ENCODE assay signal across 20 cellular contexts in the genomic region with DNA sequence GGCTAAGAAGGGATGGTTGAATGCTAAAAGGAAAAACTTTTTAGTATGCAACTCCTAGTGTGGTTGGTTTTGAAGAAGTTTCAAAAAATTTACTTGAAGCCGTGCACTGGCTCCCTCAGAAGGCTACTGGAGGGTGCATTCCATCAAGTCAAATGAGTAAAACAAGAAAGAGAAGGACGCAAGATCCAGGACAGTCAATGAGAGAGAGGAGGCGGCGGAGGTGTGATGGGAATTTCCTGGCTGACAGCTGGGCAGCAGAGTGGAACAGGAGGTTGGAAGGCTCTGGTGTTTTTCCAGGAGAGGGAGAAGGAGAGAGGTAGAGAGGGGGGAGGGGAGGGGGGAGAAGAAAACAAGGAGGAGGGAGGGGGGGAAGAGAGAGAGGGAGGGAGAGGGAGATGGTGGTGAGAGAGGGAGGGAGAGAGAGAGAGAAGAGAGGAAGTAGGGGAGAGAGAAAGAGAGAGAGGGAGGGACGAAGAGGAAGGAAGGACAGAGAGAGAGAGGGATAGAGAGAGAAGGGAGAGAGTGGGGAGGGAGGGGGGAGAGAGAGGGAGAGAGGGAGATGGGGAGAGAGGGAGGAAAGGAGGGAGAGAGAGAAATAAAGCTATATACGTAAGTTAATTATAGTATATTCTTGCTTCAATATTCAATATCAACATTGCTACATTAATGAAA.
DNase-seq lines count a peak whose midpoint lies in the region; ATAC-seq and TF ChIP-seq lines count a peak whose summit lies in the region.
"Had no signal": no experiment of that assay in that cellular context is flagged by ENCODE, and none has a peak within 500 bp of the region (broad histone marks: within the 10 kb centered on the region; RNA-seq: fewer than 3 reads in every experiment).

No MANE protein-coding gene starts in this region.

- no peak for DNase-seq in T-helper 1 cell
- DNase-seq in activated naive CD4-positive, alpha-beta T cell treated with anti-CD3 and anti-CD28 coated beads, Interleukin-2, amount 50 U/mL, for 72 hours (ENCODE audit: low spot score in 2 of 2), result no peak
- DNase-seq in naive thymus-derived CD8-positive, alpha-beta T cell, result no peak
- no peak for DNase-seq in COLO668 (lab: John Stamatoyannopoulos, UW; ENCODE audit: unreplicated experiment)
- no peak for DNase-seq in NCI-H1417 treated with DMSO at 0.1 percent for 48 hours (lab: John Stamatoyannopoulos, UW)
- no peak for DNase-seq in dedifferentiated amniotic fluid mesenchymal stem cell (ENCODE audit: extremely low spot score)
- DNase-seq: activated T-cell treated with anti-CD3 and anti-CD28 coated beads, Interleukin-2, amount 50 U/mL, for 48 hours; dorsolateral prefrontal cortex; GDM1; Kasumi-1; left ventricle myocardium superior; NCI-H187 treated with DMSO at 0.1 percent for 48 hours; NCI-H526 treated with DMSO at 0.1 percent for 48 hours; RPMI8226; stimulated activated CD4-positive, alpha-beta T cell treated with anti-CD3 and anti-CD28 coated beads, Interleukin-15, amount 100 ng/mL, for 24 hours had no signal

- CTCF ChIA-PET in HEK293 (lab: Yijun Ruan, JAX), result interaction anchor here (0.5 kb wide), 1 partner anchor 1446 kb away, joined by 3 read pairs; no protein-coding TSS in a partner anchor

- no peak overlapping the region for H3K27ac ChIP-seq in HEK293 (ENCODE audit: extremely low read depth, low read depth, low read length)
- H3K27ac ChIP-seq: A549, dorsolateral prefrontal cortex had no signal

- no peaks in the 10 kb centered on the region for H3K36me3 ChIP-seq in HEK293 (ENCODE audit: control insufficient read depth in 2 of 2, insufficient read depth in 1 of 2, low read length in 2 of 2)

- H3K9me3 Mint-ChIP-seq in T-helper 1 cell treated with Interleukin-12 subunit alpha and Interleukin-12 subunit beta and Interleukin-4 antibody, amounts not matched to agents 30 μg/mL and 1 μg/mL, for 36 hours, result no peaks in the 10 kb centered on the region
- no peaks in the 10 kb centered on the region for H3K9me3 Mint-ChIP-seq in activated naive CD4-positive, alpha-beta T cell treated with anti-CD3 and anti-CD28 coated beads, Interleukin-2, amount 50 U/mL, for 72 hours
- no peaks in the 10 kb centered on the region for H3K9me3 Mint-ChIP-seq in naive thymus-derived CD8-positive, alpha-beta T cell

- H3K4me1 ChIP-seq in HEK293 (ENCODE audit: control insufficient read depth, insufficient read depth, low read length), result peaks cover 9% of the 10 kb centered on the region; the same call in 1 of the 2 replicates

- POLR2A ChIA-PET in HEK293 (lab: Yijun Ruan, JAX), result interaction anchor here (0.6 kb wide), 1 partner anchor 245 kb away, joined by 4 read pairs; no protein-coding TSS in a partner anchor
- POLR2A ChIA-PET in naive thymus-derived CD8-positive, alpha-beta T cell (lab: Charles Lee), result interaction anchor here (1.2 kb wide), 1 partner anchor 14 kb away, joined by 3 read pairs; no protein-coding TSS in a partner anchor

- no peaks in the 10 kb centered on the region for H3K27me3 Mint-ChIP-seq in T-helper 1 cell treated with Interleukin-12 subunit alpha and Interleukin-12 subunit beta and Interleukin-4 antibody, amounts not matched to agents 30 μg/mL and 1 μg/mL, for 36 hours (ENCODE audit: low read depth)
- no peaks in the 10 kb centered on the region for H3K27me3 Mint-ChIP-seq in naive thymus-derived CD8-positive, alpha-beta T cell

- H3K36me3 Mint-ChIP-seq in T-helper 1 cell treated with Interleukin-12 subunit alpha and Interleukin-12 subunit beta and Interleukin-4 antibody, amounts not matched to agents 30 μg/mL and 1 μg/mL, for 36 hours (ENCODE audit: low read depth), result peaks cover 8% of the 10 kb centered on the region
- H3K36me3 Mint-ChIP-seq in activated naive CD4-positive, alpha-beta T cell treated with anti-CD3 and anti-CD28 coated beads, Interleukin-2, amount 50 U/mL, for 72 hours, result peaks cover 0 to under 1% of the 10 kb centered on the region in 2 donors
- H3K36me3 Mint-ChIP-seq in naive thymus-derived CD8-positive, alpha-beta T cell, result peaks cover under 1 to 4% (median 4%) of the 10 kb centered on the region in 3 donors

- H3K4me3 Mint-ChIP-seq in T-helper 1 cell treated with Interleukin-12 subunit alpha and Interleukin-12 subunit beta and Interleukin-4 antibody, amounts not matched to agents 30 μg/mL and 1 μg/mL, for 36 hours, result no peak overlapping the region
- H3K4me3 Mint-ChIP-seq in naive thymus-derived CD8-positive, alpha-beta T cell, result peak overlapping the region in 3 of 10 donors; percentile 34 to 50 (median 41)
- H3K4me3 Mint-ChIP-seq: nephron had no signal

- peak overlapping the region; percentile 47 for H3K27ac Mint-ChIP-seq in T-helper 1 cell treated with Interleukin-12 subunit alpha and Interleukin-12 subunit beta and Interleukin-4 antibody, amounts not matched to agents 30 μg/mL and 1 μg/mL, for 36 hours
- peak overlapping the region; percentile 64 to 93 for H3K27ac Mint-ChIP-seq in activated naive CD4-positive, alpha-beta T cell treated with anti-CD3 and anti-CD28 coated beads, Interleukin-2, amount 50 U/mL, for 72 hours
- H3K27ac Mint-ChIP-seq in naive thymus-derived CD8-positive, alpha-beta T cell, result peak overlapping the region in 9 of 10 donors; percentile 4 to 89 (median 79)

- peaks cover 40% of the 10 kb centered on the region for H3K4me1 Mint-ChIP-seq in T-helper 1 cell treated with Interleukin-12 subunit alpha and Interleukin-12 subunit beta and Interleukin-4 antibody, amounts not matched to agents 30 μg/mL and 1 μg/mL, for 36 hours (ENCODE audit: low read depth)
- H3K4me1 Mint-ChIP-seq in naive thymus-derived CD8-positive, alpha-beta T cell, result peaks cover 25 to 75% (median 69%) of the 10 kb centered on the region in 4 donors

- H3K4me3 ChIP-seq in HEK293 (ENCODE audit: low read depth, low read length), result no peak overlapping the region
- H3K4me3 ChIP-seq: A549, dorsolateral prefrontal cortex had no signal

- ATAC-seq in activated naive CD4-positive, alpha-beta T cell treated with anti-CD3 and anti-CD28 coated beads, Interleukin-2, amount 50 U/mL, for 72 hours, result no peak
- ATAC-seq in naive thymus-derived CD8-positive, alpha-beta T cell, result no peak
- ATAC-seq: A549; activated CD4-positive, CD25-positive, alpha-beta regulatory T cell treated with anti-CD3 and anti-CD28 coated beads, Interleukin-2, amount 50 U/mL, for 24 hours; left ventricle myocardium superior had no signal

- H3K9me3 ChIP-seq in HEK293 (ENCODE audit: control insufficient read depth, insufficient read depth, low read depth, low read length), result no peaks in the 10 kb centered on the region
- H3K9me3 ChIP-seq: A549 had no signal

- no peak for TF ChIP-seq CTCF in HEK293 (tag by site-specific recombination; IDR thresholded peaks at IDR 0.05)

TF ChIP-seq in HEK293, 187 proteins besides CTCF, POLR2A, EP300 and RAD21:
- TF ChIP-seq ZNF596 (tag by site-specific recombination; IDR thresholded peaks at IDR 0.05) (peak; percentile 79), ZNF791 (tag by site-specific recombination; IDR thresholded peaks at IDR 0.05) (no peak), OSR2 (tag by site-specific recombination; IDR thresholded peaks at IDR 0.05) (no peak), ZNF530 (tag by site-specific recombination; IDR thresholded peaks at IDR 0.05; ENCODE audit: low read depth) (no peak), EGR2 (tag by site-specific recombination; IDR thresholded peaks at IDR 0.05; ENCODE audit: low read depth) (peak; percentile 11; the same call in 1 of the 2 replicates), ZNF223 (tag by site-specific recombination; IDR thresholded peaks at IDR 0.05) (no peak), ZNF610 (tag by site-specific recombination; IDR thresholded peaks at IDR 0.05; ENCODE audit: borderline replicate concordance) (no peak), ZNF677 (tag by site-specific recombination; IDR thresholded peaks at IDR 0.05) (no peak), ZSCAN23 (tag by site-specific recombination; IDR thresholded peaks at IDR 0.05) (no peak), SETDB1 (IDR thresholded peaks at IDR 0.05; ENCODE audit: insufficient read length, low read length) (no peak), ZNF366 (tag by site-specific recombination; conservative IDR thresholded peaks at IDR 0.05) (0 out of 2 replicates have a peak, but pooled peaks have one; percentile 20)
- TF ChIP-seq, protein P1, sequence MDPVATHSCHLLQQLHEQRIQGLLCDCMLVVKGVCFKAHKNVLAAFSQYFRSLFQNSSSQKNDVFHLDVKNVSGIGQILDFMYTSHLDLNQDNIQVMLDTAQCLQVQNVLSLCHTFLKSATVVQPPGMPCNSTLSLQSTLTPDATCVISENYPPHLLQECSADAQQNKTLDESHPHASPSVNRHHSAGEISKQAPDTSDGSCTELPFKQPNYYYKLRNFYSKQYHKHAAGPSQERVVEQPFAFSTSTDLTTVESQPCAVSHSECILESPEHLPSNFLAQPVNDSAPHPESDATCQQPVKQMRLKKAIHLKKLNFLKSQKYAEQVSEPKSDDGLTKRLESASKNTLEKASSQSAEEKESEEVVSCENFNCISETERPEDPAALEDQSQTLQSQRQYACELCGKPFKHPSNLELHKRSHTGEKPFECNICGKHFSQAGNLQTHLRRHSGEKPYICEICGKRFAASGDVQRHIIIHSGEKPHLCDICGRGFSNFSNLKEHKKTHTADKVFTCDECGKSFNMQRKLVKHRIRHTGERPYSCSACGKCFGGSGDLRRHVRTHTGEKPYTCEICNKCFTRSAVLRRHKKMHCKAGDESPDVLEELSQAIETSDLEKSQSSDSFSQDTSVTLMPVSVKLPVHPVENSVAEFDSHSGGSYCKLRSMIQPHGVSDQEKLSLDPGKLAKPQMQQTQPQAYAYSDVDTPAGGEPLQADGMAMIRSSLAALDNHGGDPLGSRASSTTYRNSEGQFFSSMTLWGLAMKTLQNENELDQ (tag by site-specific recombination; IDR thresholded peaks at IDR 0.05; ENCODE audit: low read depth), result no peak
- TF ChIP-seq, protein P2, sequence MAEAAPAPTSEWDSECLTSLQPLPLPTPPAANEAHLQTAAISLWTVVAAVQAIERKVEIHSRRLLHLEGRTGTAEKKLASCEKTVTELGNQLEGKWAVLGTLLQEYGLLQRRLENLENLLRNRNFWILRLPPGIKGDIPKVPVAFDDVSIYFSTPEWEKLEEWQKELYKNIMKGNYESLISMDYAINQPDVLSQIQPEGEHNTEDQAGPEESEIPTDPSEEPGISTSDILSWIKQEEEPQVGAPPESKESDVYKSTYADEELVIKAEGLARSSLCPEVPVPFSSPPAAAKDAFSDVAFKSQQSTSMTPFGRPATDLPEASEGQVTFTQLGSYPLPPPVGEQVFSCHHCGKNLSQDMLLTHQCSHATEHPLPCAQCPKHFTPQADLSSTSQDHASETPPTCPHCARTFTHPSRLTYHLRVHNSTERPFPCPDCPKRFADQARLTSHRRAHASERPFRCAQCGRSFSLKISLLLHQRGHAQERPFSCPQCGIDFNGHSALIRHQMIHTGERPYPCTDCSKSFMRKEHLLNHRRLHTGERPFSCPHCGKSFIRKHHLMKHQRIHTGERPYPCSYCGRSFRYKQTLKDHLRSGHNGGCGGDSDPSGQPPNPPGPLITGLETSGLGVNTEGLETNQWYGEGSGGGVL (tag by site-specific recombination; IDR thresholded peaks at IDR 0.05), result 0 out of 2 replicates have a peak, but pooled peaks have one; percentile 23
